ENCODE assay signal across 18 cellular contexts in genomic region chr3:12424635-12425319, GRCh38. TPM values are rescaled to one million over a fixed set of nuclear protein-coding genes. Genes with fewer than 3 reads are reported as not detected.
DNase-seq lines count a peak whose midpoint lies in the region; ATAC-seq and TF ChIP-seq lines count a peak whose summit lies in the region.
"Had no signal": no experiment of that assay in that cellular context is flagged by ENCODE, and none has a peak within 500 bp of the region (broad histone marks: within the 10 kb centered on the region; RNA-seq: fewer than 3 reads in every experiment).

No MANE protein-coding gene starts in this region.

- H3K36me3 ChIP-seq in HCT116 (ENCODE audit: control insufficient read depth in 1 of 2, insufficient read depth in 2 of 2, low read length in 2 of 2) (no peaks in the 10 kb centered on the region), osteoblast (ENCODE audit: insufficient read depth, low read length) (no peaks in the 10 kb centered on the region), aorta (ENCODE audit: control insufficient read depth in 1 of 2, insufficient read depth in 2 of 2, low read length in 1 of 2) (no peaks in the 10 kb centered on the region)
- H3K36me3 ChIP-seq: neutrophil, SJSA1, transverse colon had no signal

- DNase-seq in HCT116 (ENCODE audit: low read depth, low spot score), result no peak
- peak; percentile 25 for DNase-seq in amniotic epithelial cell (ENCODE audit: low read depth)
- no peak for DNase-seq in osteoblast (ENCODE audit: insufficient read length, low spot score, missing footprints)
- DNase-seq in aorta, result no peak
- no peak for DNase-seq in ecto neural progenitor cell (ENCODE audit: low spot score)
- DNase-seq in stimulated activated naive CD8-positive, alpha-beta T cell treated with anti-CD3 and anti-CD28 coated beads, Interleukin-15, amount 100 ng/mL, for 72 hours, result no peak
- DNase-seq: activated CD4-positive, CD25-positive, alpha-beta regulatory T cell treated with anti-CD3 and anti-CD28 coated beads, Interleukin-2, amount 50 U/mL, for 72 hours; activated effector memory CD4-positive, alpha-beta T cell treated with anti-CD3 and anti-CD28 coated beads, Interleukin-2, amount 50 U/mL, for 16 hours; amygdala; GOT3; stimulated activated naive B cell treated with anti-CD40 and anti-IgM and Interleukin-4, amounts not matched to agents 10 μg/mL and 1 μg/mL and 100 μg/mL, for 72 hours; transverse colon had no signal

- intact Hi-C loops in HCT116 (cut with micrococcal nuclease), result no loop called here
- intact Hi-C loops in aorta (cut with DNase I), result no loop called here

- H3K4me3 ChIP-seq in HCT116 (replicated peaks in 1 of 2; ENCODE audit: low read depth in 1 of 2, low read length in 2 of 2), result no peak overlapping the region
- H3K4me3 ChIP-seq in osteoblast (ENCODE audit: insufficient read depth, low read length), result no peak overlapping the region
- H3K4me3 ChIP-seq in aorta (ENCODE audit: low read length in 2 of 2), result no peak overlapping the region
- H3K4me3 ChIP-seq: SJSA1, transverse colon had no signal

- H2AFZ ChIP-seq in HCT116 (ENCODE audit: low read depth, low read length, poor library complexity, severe bottlenecking) (no peak overlapping the region), osteoblast (ENCODE audit: low read length) (no peak overlapping the region)

- CTCF ChIA-PET in HCT116 (lab: Charles Lee), result no interaction called here

- H3K9me3 Mint-ChIP-seq in stimulated activated naive CD8-positive, alpha-beta T cell treated with anti-CD3 and anti-CD28 coated beads, Interleukin-15, amount 100 ng/mL, for 72 hours, result no peaks in the 10 kb centered on the region
- H3K9me3 Mint-ChIP-seq: central memory CD8-positive, alpha-beta T cell; stimulated activated naive B cell treated with anti-CD40 and anti-IgM and Interleukin-4, amounts not matched to agents 10 μg/mL and 1 μg/mL and 100 μg/mL, for 72 hours had no signal

- no TSS peak for BruUV-seq in HCT116 (replicated peaks; lab: Mats Ljungman, UMichigan)

- H3K4me3 Mint-ChIP-seq in stimulated activated naive CD8-positive, alpha-beta T cell treated with anti-CD3 and anti-CD28 coated beads, Interleukin-15, amount 100 ng/mL, for 72 hours, result no peak overlapping the region
- H3K4me3 Mint-ChIP-seq: central memory CD8-positive, alpha-beta T cell; stimulated activated naive B cell treated with anti-CD40 and anti-IgM and Interleukin-4, amounts not matched to agents 10 μg/mL and 1 μg/mL and 100 μg/mL, for 72 hours had no signal

- no peaks in the 10 kb centered on the region for H3K27me3 ChIP-seq in HCT116 (ENCODE audit: insufficient read depth, low read length)
- H3K27me3 ChIP-seq in osteoblast (ENCODE audit: insufficient read depth, low read length), result no peaks in the 10 kb centered on the region
- H3K27me3 ChIP-seq in aorta (ENCODE audit: control insufficient read depth in 1 of 2, insufficient read depth in 2 of 2, low read length in 1 of 2), result no peaks in the 10 kb centered on the region
- H3K27me3 ChIP-seq: transverse colon had no signal

- POLR2A ChIA-PET in HCT116 (lab: Charles Lee), result no interaction called here

- H3K9ac ChIP-seq in HCT116 (ENCODE audit: low read length), result no peak overlapping the region

- peak overlapping the region; percentile 50 for H3K4me2 ChIP-seq in HCT116 (ENCODE audit: low read length)
- peak overlapping the region; percentile 47 for H3K4me2 ChIP-seq in osteoblast (ENCODE audit: insufficient read depth, low read length)

- peak overlapping the region; percentile 62 for H3K27ac ChIP-seq in C4-2B
- H3K27ac ChIP-seq in HCT116 (ENCODE audit: low read depth, low read length), result peak overlapping the region; percentile 37; the same call in 1 of the 2 replicates
- H3K27ac ChIP-seq in osteoblast (ENCODE audit: low read depth, low read length), result no peak overlapping the region
- H3K27ac ChIP-seq in aorta (ENCODE audit: low read depth in 1 of 2, low read length in 2 of 2), result no peak overlapping the region
- H3K27ac ChIP-seq: neutrophil, SJSA1, transverse colon had no signal

- H3K4me1 ChIP-seq in HCT116 (ENCODE audit: control insufficient read depth in 1 of 2, insufficient read depth in 2 of 2, low read length in 2 of 2), result peaks cover 27 to 30% of the 10 kb centered on the region in 2 experiments
- peaks cover 41% of the 10 kb centered on the region for H3K4me1 ChIP-seq in osteoblast (ENCODE audit: insufficient read depth, low read length)
- no peaks in the 10 kb centered on the region for H3K4me1 ChIP-seq in aorta (ENCODE audit: control insufficient read depth in 1 of 2, insufficient read depth in 2 of 2, low read length in 2 of 2)
- H3K4me1 ChIP-seq: SJSA1 had no signal

- no peak for TF ChIP-seq POLR2A in HCT116 (IDR thresholded peaks at IDR 0.05; ENCODE audit: borderline replicate concordance, extremely low read depth, insufficient read depth, insufficient read length)

- no peak for TF ChIP-seq CTCF in C4-2B (conservative IDR thresholded peaks at IDR 0.05)
- TF ChIP-seq CTCF in HCT116 (IDR thresholded peaks at IDR 0.05 in 2 of 3, conservative IDR thresholded peaks at IDR 0.05 in 1 of 3; ENCODE audit: borderline replicate concordance in 1 of 3, insufficient read depth in 1 of 3, low read depth in 2 of 3, low read length in 2 of 3), result no peak
- TF ChIP-seq CTCF in osteoblast (IDR thresholded peaks at IDR 0.05; ENCODE audit: extremely low read depth, low read depth, low read length), result no peak

- RAD21 ChIA-PET in HCT116 (lab: Charles Lee; ENCODE audit: low non-redundant PET in 1 of 2, low total read pairs in 2 of 2, uncharacterized antibody in 2 of 2, unreplicated experiment in 2 of 2), result no interaction called here

- peaks cover 39% of the 10 kb centered on the region for H3K27me3 Mint-ChIP-seq in stimulated activated naive CD8-positive, alpha-beta T cell treated with anti-CD3 and anti-CD28 coated beads, Interleukin-15, amount 100 ng/mL, for 72 hours

- H3K79me2 ChIP-seq in HCT116 (ENCODE audit: insufficient read depth, low read length) (no peaks in the 10 kb centered on the region), osteoblast (ENCODE audit: insufficient read depth, low read length) (no peaks in the 10 kb centered on the region)

- H4K20me1 ChIP-seq in HCT116 (ENCODE audit: insufficient read depth), result no peaks in the 10 kb centered on the region
- no peaks in the 10 kb centered on the region for H4K20me1 ChIP-seq in osteoblast (ENCODE audit: insufficient read depth, low read length)

- TF ChIP-seq RAD21 in HCT116 (IDR thresholded peaks at IDR 0.05; ENCODE audit: low read depth), result no peak

- H3K9me2 ChIP-seq in HCT116 (ENCODE audit: insufficient read depth), result no peaks in the 10 kb centered on the region

- no peak; the same call in 1 of the 2 replicates for ATAC-seq in HCT116
- ATAC-seq in aorta (ENCODE audit: low FRiP score), result no peak
- ATAC-seq in HG02852 (IDR thresholded peaks at IDR 0.05; ENCODE audit: unreplicated experiment), result no peak
- ATAC-seq in stimulated activated naive CD8-positive, alpha-beta T cell treated with anti-CD3 and anti-CD28 coated beads, Interleukin-15, amount 100 ng/mL, for 72 hours, result no peak
- ATAC-seq: esophagus mucosa had no signal

- peaks cover 15% of the 10 kb centered on the region for H3K4me1 Mint-ChIP-seq in stimulated activated naive CD8-positive, alpha-beta T cell treated with anti-CD3 and anti-CD28 coated beads, Interleukin-15, amount 100 ng/mL, for 72 hours
- H3K4me1 Mint-ChIP-seq: central memory CD8-positive, alpha-beta T cell; stimulated activated naive B cell treated with anti-CD40 and anti-IgM and Interleukin-4, amounts not matched to agents 10 μg/mL and 1 μg/mL and 100 μg/mL, for 72 hours had no signal

- H3K9me3 ChIP-seq in HCT116 (ENCODE audit: control insufficient read depth in 1 of 2, insufficient read depth in 1 of 2, low read depth in 1 of 2, low read length in 2 of 2) (no peaks in the 10 kb centered on the region), osteoblast (ENCODE audit: low read depth, low read length) (no peaks in the 10 kb centered on the region), aorta (ENCODE audit: control insufficient read depth, low read length) (no peaks in the 10 kb centered on the region)
- H3K9me3 ChIP-seq: neutrophil, SJSA1, transverse colon had no signal

- 56 to 58% methylated on average over 12 of the region's 12 CpGs for WGBS in aorta, 2 donors

- no peak overlapping the region for H3K27ac Mint-ChIP-seq in stimulated activated naive CD8-positive, alpha-beta T cell treated with anti-CD3 and anti-CD28 coated beads, Interleukin-15, amount 100 ng/mL, for 72 hours
- H3K27ac Mint-ChIP-seq: stimulated activated naive B cell treated with anti-CD40 and anti-IgM and Interleukin-4, amounts not matched to agents 10 μg/mL and 1 μg/mL and 100 μg/mL, for 72 hours had no signal

TF ChIP-seq in HCT116, 20 proteins besides CTCF, POLR2A, EP300 and RAD21 (continues in another document):
- TF ChIP-seq POLR2AphosphoS5 (IDR thresholded peaks at IDR 0.05; ENCODE audit: low read depth, low read length) (no peak), TCF7L2 (IDR thresholded peaks at IDR 0.05; ENCODE audit: borderline replicate concordance, extremely low read depth, insufficient read depth, insufficient read length) (no peak), ELF1 (IDR thresholded peaks at IDR 0.05; ENCODE audit: borderline replicate concordance, low read depth) (no peak)
- TF ChIP-seq, protein P1, sequence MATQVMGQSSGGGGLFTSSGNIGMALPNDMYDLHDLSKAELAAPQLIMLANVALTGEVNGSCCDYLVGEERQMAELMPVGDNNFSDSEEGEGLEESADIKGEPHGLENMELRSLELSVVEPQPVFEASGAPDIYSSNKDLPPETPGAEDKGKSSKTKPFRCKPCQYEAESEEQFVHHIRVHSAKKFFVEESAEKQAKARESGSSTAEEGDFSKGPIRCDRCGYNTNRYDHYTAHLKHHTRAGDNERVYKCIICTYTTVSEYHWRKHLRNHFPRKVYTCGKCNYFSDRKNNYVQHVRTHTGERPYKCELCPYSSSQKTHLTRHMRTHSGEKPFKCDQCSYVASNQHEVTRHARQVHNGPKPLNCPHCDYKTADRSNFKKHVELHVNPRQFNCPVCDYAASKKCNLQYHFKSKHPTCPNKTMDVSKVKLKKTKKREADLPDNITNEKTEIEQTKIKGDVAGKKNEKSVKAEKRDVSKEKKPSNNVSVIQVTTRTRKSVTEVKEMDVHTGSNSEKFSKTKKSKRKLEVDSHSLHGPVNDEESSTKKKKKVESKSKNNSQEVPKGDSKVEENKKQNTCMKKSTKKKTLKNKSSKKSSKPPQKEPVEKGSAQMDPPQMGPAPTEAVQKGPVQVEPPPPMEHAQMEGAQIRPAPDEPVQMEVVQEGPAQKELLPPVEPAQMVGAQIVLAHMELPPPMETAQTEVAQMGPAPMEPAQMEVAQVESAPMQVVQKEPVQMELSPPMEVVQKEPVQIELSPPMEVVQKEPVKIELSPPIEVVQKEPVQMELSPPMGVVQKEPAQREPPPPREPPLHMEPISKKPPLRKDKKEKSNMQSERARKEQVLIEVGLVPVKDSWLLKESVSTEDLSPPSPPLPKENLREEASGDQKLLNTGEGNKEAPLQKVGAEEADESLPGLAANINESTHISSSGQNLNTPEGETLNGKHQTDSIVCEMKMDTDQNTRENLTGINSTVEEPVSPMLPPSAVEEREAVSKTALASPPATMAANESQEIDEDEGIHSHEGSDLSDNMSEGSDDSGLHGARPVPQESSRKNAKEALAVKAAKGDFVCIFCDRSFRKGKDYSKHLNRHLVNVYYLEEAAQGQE (IDR thresholded peaks at IDR 0.05; ENCODE audit: low read depth), result no peak

RNA-seq across cellular contexts. Expression of gene TSEN2, which starts 59.5 kb away (rescaled TPM):
- total RNA-seq in HCT116 (2021; ENCODE audit: unreplicated experiment) (35.5 TPM), osteoblast (13.0 and 14.1 TPM in 2 replicates), aorta (10 to 100 TPM; 13.2 to 14.7 TPM)
- polyA plus RNA-seq in HCT116 (2012), result 16.1 and 21.7 TPM in 2 replicates
- 10 to 100 TPM; 13.4 TPM for polyA plus RNA-seq in aorta

Comparison
In these comparisons a context has a peak if more than half of its experiments do, and no peak if none do; other contexts are left out.
1. H3K27ac ChIP-seq: peak in C4-2B (single experiment) and HCT116 (single experiment); none in osteoblast (single experiment) and aorta (0 of 2).